10 cellular contexts compared by ENCODE assay signal in the genomic region with DNA sequence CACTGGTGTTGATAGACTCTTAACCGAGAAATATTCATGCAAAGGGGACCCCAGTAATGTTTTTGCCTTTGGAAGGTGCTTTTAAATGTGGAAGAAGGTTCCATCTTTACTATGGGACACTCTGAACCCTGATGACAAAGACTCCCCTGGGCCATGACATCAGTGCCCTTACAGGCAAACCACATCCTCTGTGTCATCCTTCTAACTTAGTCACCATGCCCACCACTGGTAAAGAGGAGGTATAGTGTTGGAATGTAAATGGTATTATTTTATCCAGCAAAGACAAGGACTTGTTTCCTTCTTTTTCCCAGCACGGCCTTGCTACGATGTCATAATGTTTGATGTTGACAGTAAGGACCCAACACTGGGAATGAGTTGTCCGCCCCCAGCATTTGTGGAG. TPM values are rescaled to one million over a fixed set of nuclear protein-coding genes. Genes with fewer than 3 reads are reported as not detected.
DNase-seq lines count a peak whose midpoint lies in the region; ATAC-seq and TF ChIP-seq lines count a peak whose summit lies in the region.
"Had no signal": no experiment of that assay in that cellular context is flagged by ENCODE, and none has a peak within 500 bp of the region (broad histone marks: within the 10 kb centered on the region; RNA-seq: fewer than 3 reads in every experiment).

No MANE protein-coding gene starts in this region.

- H3K27ac Mint-ChIP-seq in CD4-positive, alpha-beta T cell, result no peak overlapping the region
- H3K27ac Mint-ChIP-seq in natural killer cell, result peak overlapping the region; percentile 73 to 86

- no peaks in the 10 kb centered on the region for H3K9me3 Mint-ChIP-seq in CD4-positive, alpha-beta T cell
- no peaks in the 10 kb centered on the region for H3K9me3 Mint-ChIP-seq in natural killer cell

- no peak overlapping the region for H3K27ac ChIP-seq in CD4-positive, alpha-beta T cell (ENCODE audit: low read depth, low read length)
- H3K27ac ChIP-seq: gastrocnemius medialis, SK-N-MC had no signal

- intact Hi-C loops in CD4-positive, alpha-beta T cell (cut with DNase I, micrococcal nuclease), result no loop called here
- intact Hi-C loops in natural killer cell (cut with micrococcal nuclease), result no loop called here

- peak in 2 of 10 experiments; percentile 28 to 41 for DNase-seq in CD4-positive, alpha-beta T cell
- DNase-seq in NCI-H226, result peak; percentile 45
- DNase-seq in activated gamma-delta T cell treated with anti-CD3 and anti-CD28 coated beads, Interleukin-2, amount 50 U/mL, for 16 hours (ENCODE audit: low read depth), result peak; percentile 25
- no peak for DNase-seq in natural killer cell
- no peak for DNase-seq in NCI-H2107 (lab: John Stamatoyannopoulos, UW)
- no peak for DNase-seq in DMS 273 (lab: John Stamatoyannopoulos, UW; ENCODE audit: unreplicated experiment)
- DNase-seq: gastrocnemius medialis had no signal

- TF ChIP-seq CTCF in CD4-positive, alpha-beta T cell (IDR thresholded peaks at IDR 0.05), result no peak
- TF ChIP-seq CTCF in natural killer cell (IDR thresholded peaks at IDR 0.05), result no peak

- no peaks in the 10 kb centered on the region for H3K9me3 ChIP-seq in CD4-positive, alpha-beta T cell (ENCODE audit: control insufficient read depth, low read length)
- H3K9me3 ChIP-seq: gastrocnemius medialis had no signal

- no peaks in the 10 kb centered on the region for H3K27me3 ChIP-seq in CD4-positive, alpha-beta T cell (ENCODE audit: control insufficient read depth, insufficient read depth, low read length)
- H3K27me3 ChIP-seq: gastrocnemius medialis had no signal

- POLR2A ChIA-PET in CD4-positive, alpha-beta T cell (lab: Charles Lee), result no interaction called here

- CTCF ChIA-PET in CD4-positive, alpha-beta T cell (lab: Charles Lee), result interaction anchor here (0.8 kb wide), 1 partner anchor 13 kb away, joined by 3 read pairs; the partner anchor contains the start of gene METTL13

- H3K4me3 Mint-ChIP-seq in CD4-positive, alpha-beta T cell, result no peak overlapping the region
- no peak overlapping the region for H3K4me3 Mint-ChIP-seq in natural killer cell

- peak; percentile 75 for ATAC-seq in CD4-positive, alpha-beta T cell (ENCODE audit: poor library complexity)
- ATAC-seq in natural killer cell (peak; percentile 81 to 100 (median 90)), GM19035 (IDR thresholded peaks at IDR 0.05; ENCODE audit: unreplicated experiment) (no peak), GM18517 (IDR thresholded peaks at IDR 0.05; ENCODE audit: unreplicated experiment) (no peak)
- ATAC-seq: gastrocnemius medialis had no signal

- H3K27me3 Mint-ChIP-seq in CD4-positive, alpha-beta T cell, result no peaks in the 10 kb centered on the region
- no peaks in the 10 kb centered on the region for H3K27me3 Mint-ChIP-seq in natural killer cell (ENCODE audit: low read depth in 2 of 2)

- H3K36me3 Mint-ChIP-seq in CD4-positive, alpha-beta T cell (ENCODE audit: low read depth), result peaks cover 94% of the 10 kb centered on the region
- peaks cover 34% of the 10 kb centered on the region for H3K36me3 Mint-ChIP-seq in natural killer cell

- H3K4me1 Mint-ChIP-seq in CD4-positive, alpha-beta T cell (ENCODE audit: low read depth), result peaks cover 17% of the 10 kb centered on the region
- H3K4me1 Mint-ChIP-seq in natural killer cell, result peaks cover 13 to 17% of the 10 kb centered on the region in 2 donors

RNA-seq across cellular contexts. Expression of gene METTL13, which starts 12.6 kb away (rescaled TPM):
- 1 to 10 TPM; 6.5 to 7.9 TPM for total RNA-seq in CD4-positive, alpha-beta T cell
- 10 to 100 TPM; 12.1 to 23.3 (median 18.2) TPM for total RNA-seq in natural killer cell

RNA-seq across cellular contexts. Expression of gene DNM3, which starts 47.2 kb away (rescaled TPM):
- total RNA-seq in CD4-positive, alpha-beta T cell, result 1 to 10 TPM; 1.6 to 1.8 TPM
- total RNA-seq in natural killer cell, result 1 to 10 TPM; 2.5 to 3.3 (median 2.8) TPM

RNA-seq across cellular contexts. Expression of gene VAMP4, which starts 52.2 kb away (rescaled TPM):
- 10 to 100 TPM in 1 of 2 experiments, 1 to 10 TPM in 1; 8.1 to 12.1 TPM for total RNA-seq in CD4-positive, alpha-beta T cell
- total RNA-seq in natural killer cell, result 10 to 100 TPM; 17.5 to 24.2 (median 20.7) TPM

Comparison
In these comparisons a context has a peak if more than half of its experiments do, and no peak if none do; other contexts are left out.
1. ATAC-seq: peak in CD4-positive, alpha-beta T cell (single experiment) and natural killer cell (3 of 3); none in GM19035 (single experiment) and GM18517 (single experiment).
2. DNase-seq: peak in NCI-H226 (single experiment) and activated gamma-delta T cell treated with anti-CD3 and anti-CD28 coated beads, Interleukin-2, amount 50 U/mL, for 16 hours (single experiment); none in natural killer cell (single experiment), NCI-H2107 (single experiment) and DMS 273 (single experiment).